13 cellular contexts compared by ENCODE assay signal in genomic region chrX:69128573-69128972, GRCh38. TPM values are rescaled to one million over a fixed set of nuclear protein-coding genes. Genes with fewer than 3 reads are reported as not detected.
DNase-seq lines count a peak whose midpoint lies in the region; ATAC-seq and TF ChIP-seq lines count a peak whose summit lies in the region.
"Had no signal": no experiment of that assay in that cellular context is flagged by ENCODE, and none has a peak within 500 bp of the region (broad histone marks: within the 10 kb centered on the region; RNA-seq: fewer than 3 reads in every experiment).

No MANE protein-coding gene starts in this region.

- H3K23ac ChIP-seq in mesenchymal stem cell (ENCODE audit: low read length in 2 of 2), result no peak overlapping the region

- no peak overlapping the region for H3K27ac Mint-ChIP-seq in endothelial cell (ENCODE audit: unreplicated experiment)
- H3K27ac Mint-ChIP-seq: effector memory CD8-positive, alpha-beta T cell had no signal

- H3K4me3 Mint-ChIP-seq in endothelial cell (ENCODE audit: unreplicated experiment), result no peak overlapping the region
- H3K4me3 Mint-ChIP-seq: effector memory CD8-positive, alpha-beta T cell had no signal

- H3K36me3 Mint-ChIP-seq in endothelial cell (ENCODE audit: low read depth, unreplicated experiment), result peaks cover 4% of the 10 kb centered on the region

- no peak for DNase-seq in Right ventricle myocardium inferior (ENCODE audit: missing footprints)
- DNase-seq in cardiac septum (ENCODE audit: low spot score), result no peak
- DNase-seq in endothelial cell (ENCODE audit: low spot score), result peak; percentile 11
- peak; percentile 36 for DNase-seq in mesenchymal stem cell
- DNase-seq in vagina (ENCODE audit: extremely low spot score in 2 of 2), result no peak
- no peak for DNase-seq in NCI-H524 (lab: John Stamatoyannopoulos, UW)
- no peak for DNase-seq in MM.1S
- DNase-seq in stimulated activated CD4-positive, alpha-beta T cell treated with anti-CD3 and anti-CD28 coated beads, Interleukin-12 subunit alpha, Interleukin-12 subunit beta, amount 100 ng/mL, for 4 hours, result no peak
- DNase-seq: activated CD4-positive, CD25-positive, alpha-beta regulatory T cell treated with anti-CD3 and anti-CD28 coated beads, Interleukin-2, amount 50 U/mL, for 72 hours; activated gamma-delta T cell treated with Interleukin-2 at 50 U/mL for 16 hours; effector memory CD8-positive, alpha-beta T cell; NCI-H146; PC-9 had no signal

- no peak overlapping the region for H2AK5ac ChIP-seq in mesenchymal stem cell (ENCODE audit: low read length, severe bottlenecking)

- H3K9ac ChIP-seq in mesenchymal stem cell (ENCODE audit: low read length), result peak overlapping the region; percentile 41
- H3K9ac ChIP-seq in MM.1S (ENCODE audit: low read length), result no peak overlapping the region

- H3K79me2 ChIP-seq in MM.1S (ENCODE audit: low read length), result no peaks in the 10 kb centered on the region

- peak overlapping the region; percentile 23 to 48 for H2BK12ac ChIP-seq in mesenchymal stem cell (ENCODE audit: low read length in 2 of 2)

- H3K9me3 ChIP-seq in mesenchymal stem cell (ENCODE audit: control insufficient read depth, low read length) (no peaks in the 10 kb centered on the region), vagina (no peaks in the 10 kb centered on the region), MM.1S (replicated peaks; ENCODE audit: insufficient read depth, low read length) (no peaks in the 10 kb centered on the region)

- H4K20me1 ChIP-seq in MM.1S (ENCODE audit: insufficient read depth, low read length), result no peaks in the 10 kb centered on the region

- H3K36me3 ChIP-seq in mesenchymal stem cell (ENCODE audit: control insufficient read depth in 1 of 2, insufficient read depth in 2 of 2, low read depth in 1 of 2, low read length in 2 of 2) (no peaks in the 10 kb centered on the region), vagina (no peaks in the 10 kb centered on the region), MM.1S (replicated peaks; ENCODE audit: insufficient read depth, low read length) (no peaks in the 10 kb centered on the region)

- H2BK120ac ChIP-seq in mesenchymal stem cell (ENCODE audit: low read depth, low read length), result peak overlapping the region; percentile 61

- no peak overlapping the region for H2BK5ac ChIP-seq in mesenchymal stem cell (ENCODE audit: low read depth, low read length, poor library complexity, severe bottlenecking)

- H3K4me3 ChIP-seq in mesenchymal stem cell (ENCODE audit: insufficient read depth in 1 of 2, low read depth in 1 of 2, low read length in 2 of 2) (peak overlapping the region; percentile 32 to 43), vagina (peak overlapping the region; percentile 11 to 14), MM.1S (ENCODE audit: low read length) (no peak overlapping the region)
- H3K4me3 ChIP-seq: PC-9 had no signal

- H3K4me2 ChIP-seq in mesenchymal stem cell (ENCODE audit: low read length, poor library complexity, severe bottlenecking) (peak overlapping the region; percentile 74), MM.1S (ENCODE audit: low read depth, low read length) (no peak overlapping the region)
- H3K4me2 ChIP-seq: PC-9 had no signal

- peaks cover 2% of the 10 kb centered on the region for H3K4me1 Mint-ChIP-seq in endothelial cell (ENCODE audit: unreplicated experiment)

- H4K91ac ChIP-seq in mesenchymal stem cell (ENCODE audit: low read length), result peak overlapping the region; percentile 75

- no peak for TF ChIP-seq POLR2A in vagina (IDR thresholded peaks at IDR 0.05)

- H3K9me3 Mint-ChIP-seq in endothelial cell (ENCODE audit: unreplicated experiment), result no peaks in the 10 kb centered on the region
- H3K9me3 Mint-ChIP-seq: effector memory CD8-positive, alpha-beta T cell had no signal

- no peaks in the 10 kb centered on the region for H3K79me1 ChIP-seq in mesenchymal stem cell (replicated peaks; ENCODE audit: low read length, poor library complexity, severe bottlenecking)

- TF ChIP-seq CTCF in endothelial cell (IDR thresholded peaks at IDR 0.05; ENCODE audit: unreplicated experiment), result no peak
- TF ChIP-seq CTCF in vagina (IDR thresholded peaks at IDR 0.05), result no peak
- TF ChIP-seq CTCF in MM.1S (IDR thresholded peaks at IDR 0.05; ENCODE audit: low read length), result no peak

- H4K8ac ChIP-seq in mesenchymal stem cell (ENCODE audit: low read length), result peak overlapping the region; percentile 85

- H3K27me3 ChIP-seq in mesenchymal stem cell (ENCODE audit: control insufficient read depth in 1 of 2, insufficient read depth in 1 of 2, low read length in 2 of 2) (peaks cover 0 to 85% of the 10 kb centered on the region in 2 experiments), vagina (no peaks in the 10 kb centered on the region), MM.1S (replicated peaks; ENCODE audit: insufficient read depth, low read length) (no peaks in the 10 kb centered on the region)

- peak overlapping the region; percentile 42 for H2AFZ ChIP-seq in mesenchymal stem cell (ENCODE audit: low read depth, low read length)
- no peak overlapping the region for H2AFZ ChIP-seq in MM.1S (ENCODE audit: low read length)
- H2AFZ ChIP-seq: PC-9 had no signal

- H3K4ac ChIP-seq in mesenchymal stem cell (ENCODE audit: low read depth in 1 of 2, low read length in 2 of 2), result no peak overlapping the region

- 1% methylated on average over 23 of the region's 35 CpGs for WGBS in mesenchymal stem cell

- no peak overlapping the region for H2BK15ac ChIP-seq in mesenchymal stem cell (ENCODE audit: low read depth, poor library complexity, severe bottlenecking)

- H3K14ac ChIP-seq in mesenchymal stem cell (ENCODE audit: low read length in 2 of 2), result peak overlapping the region in 1 of 2 experiments; percentile 68

- intact Hi-C loops in Right ventricle myocardium inferior (cut with DNase I), result no loop called here
- intact Hi-C loops in cardiac septum (cut with DNase I), result no loop called here
- intact Hi-C loops in vagina (cut with DNase I), result no loop called here

- no peaks in the 10 kb centered on the region for H3K27me3 Mint-ChIP-seq in endothelial cell (ENCODE audit: unreplicated experiment)

- no peaks in the 10 kb centered on the region for H3K9me2 ChIP-seq in MM.1S (replicated peaks; ENCODE audit: insufficient read depth, low read length)

- no peaks in the 10 kb centered on the region for H3F3A ChIP-seq in MM.1S (ENCODE audit: insufficient read depth, low read length)

- H3K27ac ChIP-seq in mesenchymal stem cell (ENCODE audit: low read length, poor library complexity, severe bottlenecking), result no peak overlapping the region
- H3K27ac ChIP-seq in vagina, result peak overlapping the region; percentile 62
- H3K27ac ChIP-seq in MM.1S (ENCODE audit: low read length), result no peak overlapping the region
- H3K27ac ChIP-seq: PC-9 had no signal

- H3K18ac ChIP-seq in mesenchymal stem cell (ENCODE audit: low read depth in 1 of 2, low read length in 2 of 2), result peak overlapping the region; percentile 14 to 52

- H3K4me1 ChIP-seq in mesenchymal stem cell (ENCODE audit: control insufficient read depth, insufficient read depth, low read depth, low read length) (peaks cover 8% of the 10 kb centered on the region), vagina (peaks cover 5% of the 10 kb centered on the region), MM.1S (ENCODE audit: low read length) (no peaks in the 10 kb centered on the region)

- peak; percentile 60 for ATAC-seq in Right ventricle myocardium inferior
- ATAC-seq: effector memory CD8-positive, alpha-beta T cell had no signal

RNA-seq across cellular contexts. Expression of gene PJA1, which starts 36.7 kb away (rescaled TPM):
- total RNA-seq in Right ventricle myocardium inferior (12.6 TPM), cardiac septum (18.8 TPM), endothelial cell (ENCODE audit: unreplicated experiment) (11.3 TPM), vagina (13.0 TPM)
- polyA plus RNA-seq in mesenchymal stem cell (2013, experiment 1 of 2), result 40.5 TPM
- polyA plus RNA-seq in mesenchymal stem cell (2013, experiment 2 of 2), result 38.9 TPM

Comparison
In these comparisons a context has a peak if more than half of its experiments do, and no peak if none do; other contexts are left out.
1. DNase-seq: peak in endothelial cell (single experiment) and mesenchymal stem cell (single experiment); none in Right ventricle myocardium inferior (single experiment), cardiac septum (single experiment), vagina (0 of 2), NCI-H524 (0 of 2), MM.1S (single experiment) and stimulated activated CD4-positive, alpha-beta T cell treated with anti-CD3 and anti-CD28 coated beads, Interleukin-12 subunit alpha, Interleukin-12 subunit beta, amount 100 ng/mL, for 4 hours (single experiment).